ENCODE assay signal across 14 cellular contexts in genomic region chr12:62799766-62800406, GRCh38.
A peak's percentile ranks its signal among the peaks of the same experiment; 100 is the strongest.
DNase-seq lines count a peak whose midpoint lies in the region; ATAC-seq and TF ChIP-seq lines count a peak whose summit lies in the region.
"Had no signal": no experiment of that assay in that cellular context is flagged by ENCODE, and none has a peak within 500 bp of the region (broad histone marks: within the 10 kb centered on the region; RNA-seq: fewer than 3 reads in every experiment).

No MANE protein-coding gene starts in this region.

- peak; percentile 48 for DNase-seq in GM13977 (ENCODE audit: low spot score)
- DNase-seq in endodermal cell, result peak; percentile 84
- DNase-seq in activated CD4-positive, CD25-positive, alpha-beta regulatory T cell treated with anti-CD3 and anti-CD28 coated beads, Interleukin-2, amount 50 U/mL, for 72 hours, result no peak
- no peak for DNase-seq in LoVo (ENCODE audit: low spot score)
- DNase-seq in DMS79 treated with DMSO at 0.1 percent for 48 hours (lab: John Stamatoyannopoulos, UW), result no peak
- DNase-seq: natural killer cell had no signal

- H3K4me3 Mint-ChIP-seq in endodermal cell, result no peak overlapping the region
- H3K4me3 Mint-ChIP-seq: activated CD4-positive, alpha-beta T cell treated with anti-CD3 and anti-CD28 coated beads, Interleukin-2, amount 10 ng/mL, durations not matched to agents 7 days and 5 days; natural killer cell; stimulated activated naive B cell treated with anti-CD40 and anti-IgM and Interleukin-4, amounts not matched to agents 10 μg/mL and 1 μg/mL and 100 μg/mL, for 72 hours; T-helper 1 cell treated with Interleukin-12 subunit alpha and Interleukin-12 subunit beta and Interleukin-4 antibody, amounts not matched to agents 30 μg/mL and 1 μg/mL, for 36 hours had no signal

- ATAC-seq in GM21619 (IDR thresholded peaks at IDR 0.05; ENCODE audit: unreplicated experiment) (peak; percentile 63), HG03354 (IDR thresholded peaks at IDR 0.05; ENCODE audit: poor library complexity, severe bottlenecking, unreplicated experiment) (peak; percentile 48), HG02840 (IDR thresholded peaks at IDR 0.05; ENCODE audit: low FRiP score, unreplicated experiment) (no peak)

- H3K27ac ChIP-seq in endodermal cell (ENCODE audit: low read depth, low read length), result no peak overlapping the region
- H3K27ac ChIP-seq: right atrium auricular region, uterus had no signal

- in situ Hi-C loops in GM13977 (cut with MboI; ENCODE audit: low pct_unique_long_range_greater_than_20kb, low sequenced_read_pairs, unreplicated experiment), result loop anchor here (10.0 to 25.0 kb wide), 2 partner anchors 365 to 538 kb away; partner anchors contain the start of gene USP15

- H3K27me3 Mint-ChIP-seq in endodermal cell (ENCODE audit: insufficient read depth), result no peaks in the 10 kb centered on the region
- H3K27me3 Mint-ChIP-seq: stimulated activated naive B cell treated with anti-CD40 and anti-IgM and Interleukin-4, amounts not matched to agents 10 μg/mL and 1 μg/mL and 100 μg/mL, for 72 hours had no signal

- peaks cover 24% of the 10 kb centered on the region for H3K36me3 Mint-ChIP-seq in endodermal cell (ENCODE audit: low read depth)
- H3K36me3 Mint-ChIP-seq: natural killer cell; stimulated activated naive B cell treated with anti-CD40 and anti-IgM and Interleukin-4, amounts not matched to agents 10 μg/mL and 1 μg/mL and 100 μg/mL, for 72 hours had no signal

- H3K9me3 Mint-ChIP-seq in endodermal cell, result peaks cover 3% of the 10 kb centered on the region
- H3K9me3 Mint-ChIP-seq: activated CD4-positive, alpha-beta T cell treated with anti-CD3 and anti-CD28 coated beads, Interleukin-2, amount 10 ng/mL, durations not matched to agents 7 days and 5 days; natural killer cell; stimulated activated naive B cell treated with anti-CD40 and anti-IgM and Interleukin-4, amounts not matched to agents 10 μg/mL and 1 μg/mL and 100 μg/mL, for 72 hours; T-helper 1 cell treated with Interleukin-12 subunit alpha and Interleukin-12 subunit beta and Interleukin-4 antibody, amounts not matched to agents 30 μg/mL and 1 μg/mL, for 36 hours had no signal

- no peaks in the 10 kb centered on the region for H3K27me3 ChIP-seq in endodermal cell (ENCODE audit: control insufficient read depth, insufficient read depth, low read length, poor library complexity, severe bottlenecking)
- H3K27me3 ChIP-seq: right atrium auricular region, uterus had no signal

- peaks cover 3% of the 10 kb centered on the region for H3K9me3 ChIP-seq in endodermal cell (ENCODE audit: control insufficient read depth, low read length)
- H3K9me3 ChIP-seq: right atrium auricular region, uterus had no signal

- no peak overlapping the region for H3K4me3 ChIP-seq in endodermal cell (ENCODE audit: low read length)
- H3K4me3 ChIP-seq: right atrium auricular region, uterus had no signal

- peaks cover 34% of the 10 kb centered on the region for H3K4me1 Mint-ChIP-seq in endodermal cell
- H3K4me1 Mint-ChIP-seq: activated CD4-positive, alpha-beta T cell treated with anti-CD3 and anti-CD28 coated beads, Interleukin-2, amount 10 ng/mL, durations not matched to agents 7 days and 5 days; natural killer cell; stimulated activated naive B cell treated with anti-CD40 and anti-IgM and Interleukin-4, amounts not matched to agents 10 μg/mL and 1 μg/mL and 100 μg/mL, for 72 hours had no signal

- H3K9ac ChIP-seq in endodermal cell (ENCODE audit: extremely low read depth, low read length, poor library complexity, severe bottlenecking), result no peak overlapping the region

- 67 to 81% methylated on average over 6 to 8 of the region's 9 CpGs for WGBS in endodermal cell (ENCODE audit: insufficient coverage in 1 of 2, insufficient read length in 1 of 2), 2 experiments

- H3K36me3 ChIP-seq in endodermal cell (ENCODE audit: control insufficient read depth, insufficient read depth, low read length), result no peaks in the 10 kb centered on the region
- H3K36me3 ChIP-seq: right atrium auricular region, uterus had no signal

- no peak overlapping the region for H3K27ac Mint-ChIP-seq in endodermal cell
- H3K27ac Mint-ChIP-seq: activated CD4-positive, alpha-beta T cell treated with anti-CD3 and anti-CD28 coated beads, Interleukin-2, amount 10 ng/mL, durations not matched to agents 7 days and 5 days; natural killer cell; stimulated activated naive B cell treated with anti-CD40 and anti-IgM and Interleukin-4, amounts not matched to agents 10 μg/mL and 1 μg/mL and 100 μg/mL, for 72 hours; T-helper 1 cell treated with Interleukin-12 subunit alpha and Interleukin-12 subunit beta and Interleukin-4 antibody, amounts not matched to agents 30 μg/mL and 1 μg/mL, for 36 hours had no signal

- no peak for TF ChIP-seq CTCF in GM13977 (IDR thresholded peaks at IDR 0.05; ENCODE audit: extremely low read depth, insufficient read depth, missing control alignments)
- no peak for TF ChIP-seq CTCF in endodermal cell (conservative IDR thresholded peaks at IDR 0.05)

- peaks cover 11% of the 10 kb centered on the region for H3K4me1 ChIP-seq in endodermal cell (ENCODE audit: control insufficient read depth, insufficient read depth, low read length)
- H3K4me1 ChIP-seq: right atrium auricular region, uterus had no signal

Comparison
In these comparisons a context has a peak if more than half of its experiments do, and no peak if none do; other contexts are left out.
1. DNase-seq: peak in GM13977 (single experiment) and endodermal cell (single experiment); none in activated CD4-positive, CD25-positive, alpha-beta regulatory T cell treated with anti-CD3 and anti-CD28 coated beads, Interleukin-2, amount 50 U/mL, for 72 hours (single experiment), LoVo (single experiment) and DMS79 treated with DMSO at 0.1 percent for 48 hours (single experiment).